Comparison of ENCODE assay signal across 1 cellular context in the genomic region with DNA sequence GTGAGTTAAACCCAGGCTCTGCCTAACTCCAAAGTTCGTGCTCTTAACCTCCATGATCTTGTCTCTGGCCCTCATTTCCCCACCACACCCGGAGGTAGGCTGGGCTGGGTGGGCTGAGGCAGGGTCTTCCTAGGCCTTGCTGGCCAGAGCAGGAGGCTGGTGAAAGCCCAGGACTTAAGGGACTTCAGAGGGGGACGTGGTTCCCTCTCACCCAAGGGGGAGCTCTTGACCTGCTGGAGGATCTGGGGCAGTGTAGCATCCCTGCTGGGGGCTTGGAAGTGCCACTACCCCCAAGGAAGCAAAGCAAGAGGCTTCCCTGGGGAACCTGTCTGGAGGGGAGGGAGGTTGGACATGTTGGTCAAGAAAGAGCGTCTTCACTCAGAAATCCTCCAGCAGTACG.
TF ChIP-seq lines count a peak whose summit lies in the region.

No MANE protein-coding gene starts in this region.

TF ChIP-seq in GM23338, 12 proteins besides CTCF, POLR2A, EP300 and RAD21 (continued from another document):
- TF ChIP-seq, protein P1, sequence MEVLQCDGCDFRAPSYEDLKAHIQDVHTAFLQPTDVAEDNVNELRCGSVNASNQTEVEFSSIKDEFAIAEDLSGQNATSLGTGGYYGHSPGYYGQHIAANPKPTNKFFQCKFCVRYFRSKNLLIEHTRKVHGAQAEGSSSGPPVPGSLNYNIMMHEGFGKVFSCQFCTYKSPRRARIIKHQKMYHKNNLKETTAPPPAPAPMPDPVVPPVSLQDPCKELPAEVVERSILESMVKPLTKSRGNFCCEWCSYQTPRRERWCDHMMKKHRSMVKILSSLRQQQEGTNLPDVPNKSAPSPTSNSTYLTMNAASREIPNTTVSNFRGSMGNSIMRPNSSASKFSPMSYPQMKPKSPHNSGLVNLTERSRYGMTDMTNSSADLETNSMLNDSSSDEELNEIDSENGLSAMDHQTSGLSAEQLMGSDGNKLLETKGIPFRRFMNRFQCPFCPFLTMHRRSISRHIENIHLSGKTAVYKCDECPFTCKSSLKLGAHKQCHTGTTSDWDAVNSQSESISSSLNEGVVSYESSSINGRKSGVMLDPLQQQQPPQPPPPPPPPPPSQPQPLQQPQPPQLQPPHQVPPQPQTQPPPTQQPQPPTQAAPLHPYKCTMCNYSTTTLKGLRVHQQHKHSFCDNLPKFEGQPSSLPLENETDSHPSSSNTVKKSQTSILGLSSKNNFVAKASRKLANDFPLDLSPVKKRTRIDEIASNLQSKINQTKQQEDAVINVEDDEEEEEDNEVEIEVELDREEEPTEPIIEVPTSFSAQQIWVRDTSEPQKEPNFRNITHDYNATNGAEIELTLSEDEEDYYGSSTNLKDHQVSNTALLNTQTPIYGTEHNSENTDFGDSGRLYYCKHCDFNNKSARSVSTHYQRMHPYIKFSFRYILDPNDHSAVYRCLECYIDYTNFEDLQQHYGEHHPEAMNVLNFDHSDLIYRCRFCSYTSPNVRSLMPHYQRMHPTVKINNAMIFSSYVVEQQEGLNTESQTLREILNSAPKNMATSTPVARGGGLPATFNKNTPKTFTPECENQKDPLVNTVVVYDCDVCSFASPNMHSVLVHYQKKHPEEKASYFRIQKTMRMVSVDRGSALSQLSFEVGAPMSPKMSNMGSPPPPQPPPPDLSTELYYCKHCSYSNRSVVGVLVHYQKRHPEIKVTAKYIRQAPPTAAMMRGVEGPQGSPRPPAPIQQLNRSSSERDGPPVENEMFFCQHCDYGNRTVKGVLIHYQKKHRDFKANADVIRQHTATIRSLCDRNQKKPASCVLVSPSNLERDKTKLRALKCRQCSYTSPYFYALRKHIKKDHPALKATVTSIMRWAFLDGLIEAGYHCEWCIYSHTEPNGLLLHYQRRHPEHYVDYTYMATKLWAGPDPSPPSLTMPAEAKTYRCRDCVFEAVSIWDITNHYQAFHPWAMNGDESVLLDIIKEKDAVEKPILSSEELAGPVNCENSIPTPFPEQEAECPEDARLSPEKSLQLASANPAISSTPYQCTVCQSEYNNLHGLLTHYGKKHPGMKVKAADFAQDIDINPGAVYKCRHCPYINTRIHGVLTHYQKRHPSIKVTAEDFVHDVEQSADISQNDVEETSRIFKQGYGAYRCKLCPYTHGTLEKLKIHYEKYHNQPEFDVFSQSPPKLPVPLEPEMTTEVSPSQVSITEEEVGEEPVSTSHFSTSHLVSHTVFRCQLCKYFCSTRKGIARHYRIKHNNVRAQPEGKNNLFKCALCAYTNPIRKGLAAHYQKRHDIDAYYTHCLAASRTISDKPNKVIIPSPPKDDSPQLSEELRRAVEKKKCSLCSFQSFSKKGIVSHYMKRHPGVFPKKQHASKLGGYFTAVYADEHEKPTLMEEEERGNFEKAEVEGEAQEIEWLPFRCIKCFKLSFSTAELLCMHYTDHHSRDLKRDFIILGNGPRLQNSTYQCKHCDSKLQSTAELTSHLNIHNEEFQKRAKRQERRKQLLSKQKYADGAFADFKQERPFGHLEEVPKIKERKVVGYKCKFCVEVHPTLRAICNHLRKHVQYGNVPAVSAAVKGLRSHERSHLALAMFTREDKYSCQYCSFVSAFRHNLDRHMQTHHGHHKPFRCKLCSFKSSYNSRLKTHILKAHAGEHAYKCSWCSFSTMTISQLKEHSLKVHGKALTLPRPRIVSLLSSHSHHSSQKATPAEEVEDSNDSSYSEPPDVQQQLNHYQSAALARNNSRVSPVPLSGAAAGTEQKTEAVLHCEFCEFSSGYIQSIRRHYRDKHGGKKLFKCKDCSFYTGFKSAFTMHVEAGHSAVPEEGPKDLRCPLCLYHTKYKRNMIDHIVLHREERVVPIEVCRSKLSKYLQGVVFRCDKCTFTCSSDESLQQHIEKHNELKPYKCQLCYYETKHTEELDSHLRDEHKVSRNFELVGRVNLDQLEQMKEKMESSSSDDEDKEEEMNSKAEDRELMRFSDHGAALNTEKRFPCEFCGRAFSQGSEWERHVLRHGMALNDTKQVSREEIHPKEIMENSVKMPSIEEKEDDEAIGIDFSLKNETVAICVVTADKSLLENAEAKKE (CRISPR knock-in tag; IDR thresholded peaks at IDR 0.05) = no peak
- TF ChIP-seq, protein P2, sequence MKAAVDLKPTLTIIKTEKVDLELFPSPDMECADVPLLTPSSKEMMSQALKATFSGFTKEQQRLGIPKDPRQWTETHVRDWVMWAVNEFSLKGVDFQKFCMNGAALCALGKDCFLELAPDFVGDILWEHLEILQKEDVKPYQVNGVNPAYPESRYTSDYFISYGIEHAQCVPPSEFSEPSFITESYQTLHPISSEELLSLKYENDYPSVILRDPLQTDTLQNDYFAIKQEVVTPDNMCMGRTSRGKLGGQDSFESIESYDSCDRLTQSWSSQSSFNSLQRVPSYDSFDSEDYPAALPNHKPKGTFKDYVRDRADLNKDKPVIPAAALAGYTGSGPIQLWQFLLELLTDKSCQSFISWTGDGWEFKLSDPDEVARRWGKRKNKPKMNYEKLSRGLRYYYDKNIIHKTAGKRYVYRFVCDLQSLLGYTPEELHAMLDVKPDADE (IDR thresholded peaks at IDR 0.05) = no peak
